In genomic region chr13:36275190-36276002, GRCh38 we compare ENCODE assay signal across 9 cellular contexts. TPM values are rescaled to one million over a fixed set of nuclear protein-coding genes. Genes with fewer than 3 reads are reported as not detected.
DNase-seq lines count a peak whose midpoint lies in the region; ATAC-seq and TF ChIP-seq lines count a peak whose summit lies in the region.
"Had no signal": no experiment of that assay in that cellular context is flagged by ENCODE, and none has a peak within 500 bp of the region (broad histone marks: within the 10 kb centered on the region; RNA-seq: fewer than 3 reads in every experiment).

No MANE protein-coding gene starts in this region.

- no peak overlapping the region for H3K23ac ChIP-seq in neuronal stem cell (ENCODE audit: low read depth, low read length, poor library complexity)

- no peaks in the 10 kb centered on the region for H4K20me1 ChIP-seq in PC-9 (ENCODE audit: insufficient read depth)

- POLR2A ChIA-PET in PC-9 (lab: Charles Lee; ENCODE audit: unreplicated experiment) = interaction anchor here (0.7 kb wide), 1 partner anchor 919 kb away, joined by 3 read pairs; no protein-coding TSS in a partner anchor

- no peaks in the 10 kb centered on the region for H3K79me2 ChIP-seq in PC-9 (ENCODE audit: low read depth)

- peak; percentile 55 for TF ChIP-seq RAD21 in Ishikawa (IDR thresholded peaks at IDR 0.05; ENCODE audit: low read depth)

- no peak overlapping the region for H2AFZ ChIP-seq in PC-9
- H2AFZ ChIP-seq in neuronal stem cell (ENCODE audit: low read length) = no peak overlapping the region

- no peak overlapping the region for H3K4ac ChIP-seq in neuronal stem cell (ENCODE audit: low read length)

- no peaks in the 10 kb centered on the region for H3F3A ChIP-seq in PC-9 (ENCODE audit: insufficient read depth, low read depth)

- no peak overlapping the region for H2BK120ac ChIP-seq in neuronal stem cell (ENCODE audit: low read depth, low read length)

- peak; percentile 44 for DNase-seq in DMS114 treated with DMSO at 0.1 percent for 48 hours (lab: John Stamatoyannopoulos, UW; ENCODE audit: unreplicated experiment)
- DNase-seq in PC-9 = peak in 1 of 2 experiments; percentile 48
- peak; percentile 10 for DNase-seq in epithelial cell of prostate (ENCODE audit: low read depth, low spot score)
- DNase-seq in neuronal stem cell (ENCODE audit: low spot score) = peak; percentile 27
- no peak for DNase-seq in NCI-H128 (lab: John Stamatoyannopoulos, UW; ENCODE audit: unreplicated experiment)

- H3K14ac ChIP-seq in neuronal stem cell (ENCODE audit: low read length) = no peak overlapping the region

- H3K79me1 ChIP-seq in neuronal stem cell (ENCODE audit: low read depth, low read length) = no peaks in the 10 kb centered on the region

- ATAC-seq in GM19467 (IDR thresholded peaks at IDR 0.05; ENCODE audit: unreplicated experiment) (no peak), HG03159 (IDR thresholded peaks at IDR 0.05; ENCODE audit: unreplicated experiment) (no peak)

- TF ChIP-seq CTCF in PC-9 (conservative IDR thresholded peaks at IDR 0.05) = peak; percentile 80

- H3K27ac ChIP-seq in PC-9 (no peak overlapping the region), epithelial cell of prostate (no peak overlapping the region), neuronal stem cell (replicated peaks; ENCODE audit: low read length) (no peak overlapping the region)

- H3K4me2 ChIP-seq in PC-9 = no peak overlapping the region
- no peak overlapping the region for H3K4me2 ChIP-seq in neuronal stem cell (ENCODE audit: insufficient read depth, low read length, poor library complexity, severe bottlenecking)

- H3K36me3 ChIP-seq in PC-9 (ENCODE audit: low read depth) (no peaks in the 10 kb centered on the region), neuronal stem cell (replicated peaks in 1 of 2; ENCODE audit: control insufficient read depth in 2 of 2, insufficient read depth in 2 of 2, low read length in 2 of 2) (no peaks in the 10 kb centered on the region)

- no peak overlapping the region for H4K91ac ChIP-seq in neuronal stem cell (ENCODE audit: low read depth, low read length, poor library complexity)

- H2AK5ac ChIP-seq in neuronal stem cell (ENCODE audit: low read depth, low read length) = no peak overlapping the region

- no TSS peak for BruUV-seq in PC-9 (replicated peaks; lab: Mats Ljungman, UMichigan)

- no peak overlapping the region for H2BK15ac ChIP-seq in neuronal stem cell (ENCODE audit: low read length)

- H3K27me3 ChIP-seq in PC-9 (ENCODE audit: insufficient read depth, low read depth) (no peaks in the 10 kb centered on the region), neuronal stem cell (ENCODE audit: control insufficient read depth in 3 of 3, insufficient read depth in 3 of 3, low read depth in 1 of 3, low read length in 3 of 3) (no peaks in the 10 kb centered on the region)

- no CpG with 5 or more reads among the region's 3 CpGs for WGBS in neuronal stem cell (ENCODE audit: extremely low coverage in 2 of 2, insufficient read length in 2 of 2, insufficient replicate concordance in 1 of 2), 2 donors

- CTCF ChIA-PET in PC-9 (lab: Charles Lee) = interaction anchor here (0.5 to 0.6 kb wide), 2 partner anchors 15 to 568 kb away, joined by 3 read pairs; no protein-coding TSS in a partner anchor

- H3K4me3 ChIP-seq in PC-9 (no peak overlapping the region), neuronal stem cell (ENCODE audit: low read length in 2 of 2) (no peak overlapping the region)

- H3K18ac ChIP-seq in neuronal stem cell (ENCODE audit: low read length) = no peak overlapping the region

- no peak overlapping the region for H2BK12ac ChIP-seq in neuronal stem cell (ENCODE audit: low read length)

- no peak overlapping the region for H2BK5ac ChIP-seq in neuronal stem cell (ENCODE audit: low read length)

- intact Hi-C loops in PC-9 (cut with micrococcal nuclease; ENCODE audit: unreplicated experiment) = loop anchor here (1.0 kb wide), 1 partner anchor 297 kb away; no protein-coding TSS in a partner anchor

- H3K4me1 ChIP-seq in PC-9 (replicated peaks; ENCODE audit: insufficient read depth) (no peaks in the 10 kb centered on the region), neuronal stem cell (ENCODE audit: control insufficient read depth in 2 of 2, insufficient read depth in 1 of 2, low read depth in 1 of 2, low read length in 2 of 2) (no peaks in the 10 kb centered on the region)

- no peaks in the 10 kb centered on the region for H3K9me2 ChIP-seq in PC-9 (ENCODE audit: insufficient read depth)

- H3K9ac ChIP-seq in neuronal stem cell (ENCODE audit: low read depth, low read length, poor library complexity) = no peak overlapping the region

- H4K8ac ChIP-seq in neuronal stem cell (ENCODE audit: low read depth, low read length) = no peak overlapping the region

- H3K9me3 ChIP-seq in PC-9 (ENCODE audit: insufficient read depth, low read depth) (no peaks in the 10 kb centered on the region; the same call in 1 of the 2 replicates), neuronal stem cell (replicated peaks in 1 of 2; ENCODE audit: control insufficient read depth in 2 of 2, insufficient read depth in 1 of 2, low read depth in 1 of 2, low read length in 2 of 2) (no peaks in the 10 kb centered on the region)

- no peak for TF ChIP-seq EP300 in Ishikawa (IDR thresholded peaks at IDR 0.05; ENCODE audit: borderline replicate concordance)

TF ChIP-seq in Ishikawa, 13 proteins besides CTCF, POLR2A, EP300 and RAD21:
- TF ChIP-seq TCF12 (IDR thresholded peaks at IDR 0.05; ENCODE audit: low read depth) (no peak), USF1 (IDR thresholded peaks at IDR 0.05) (no peak), MAX (IDR thresholded peaks at IDR 0.05) (no peak)

RNA-seq across cellular contexts. Expression of gene CCDC169, which starts 22.2 kb away (rescaled TPM):
- 6.5 and 6.9 TPM in 2 replicates for total RNA-seq in PC-9 (2021)
- 8.4 TPM for polyA plus RNA-seq in neuronal stem cell (2013, experiment 1 of 2)
- polyA plus RNA-seq in neuronal stem cell (2013, experiment 2 of 2) = 9.4 TPM
- total RNA-seq: mononuclear cell had no signal
